ENCODE assay signal across 8 cellular contexts in the genomic region with DNA sequence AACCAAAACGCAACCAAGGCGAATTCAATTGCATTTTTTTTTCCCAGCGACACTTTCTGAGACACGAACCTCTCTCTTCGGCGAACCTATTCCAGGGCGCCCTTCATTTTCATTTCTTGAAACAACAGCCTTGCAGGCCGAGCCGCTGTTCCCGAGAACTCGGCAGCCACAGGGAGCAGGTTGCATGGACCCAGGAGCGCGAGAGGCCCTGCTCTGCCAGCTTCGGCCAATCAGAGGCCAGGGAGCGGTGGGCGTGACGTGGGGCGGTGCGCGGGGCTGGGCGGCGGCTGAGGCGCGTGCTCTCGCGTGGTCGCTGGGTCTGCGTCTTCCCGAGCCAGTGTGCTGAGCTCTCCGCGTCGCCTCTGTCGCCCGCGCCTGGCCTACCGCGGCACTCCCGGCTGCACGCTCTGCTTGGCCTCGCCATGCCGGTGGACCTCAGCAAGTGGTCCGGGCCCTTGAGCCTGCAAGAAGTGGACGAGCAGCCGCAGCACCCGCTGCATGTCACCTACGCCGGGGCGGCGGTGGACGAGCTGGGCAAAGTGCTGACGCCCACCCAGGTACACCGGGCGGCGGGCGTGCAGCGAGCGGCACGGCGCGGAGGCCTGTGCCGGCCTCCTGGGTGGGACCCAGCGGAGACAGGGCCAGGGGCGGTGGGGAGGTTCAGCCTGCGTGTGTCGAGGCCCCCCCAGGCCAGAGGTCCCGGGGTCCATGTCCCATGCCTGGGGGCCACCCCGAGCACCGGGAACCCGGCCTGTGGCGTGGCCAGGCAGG. TPM values are rescaled to one million over a fixed set of nuclear protein-coding genes. Genes with fewer than 3 reads are reported as not detected.
DNase-seq lines count a peak whose midpoint lies in the region; ATAC-seq, FAIRE-seq and TF ChIP-seq lines count a peak whose summit lies in the region.

A gene (plus strand): TSS at position 337 of the 771 bp plus-strand sequence. CDS start 86 bp downstream, at position 423.

- ATAC-seq in GM19324 (IDR thresholded peaks at IDR 0.05; ENCODE audit: low FRiP score, unreplicated experiment) (peak; percentile 98), HG03460 (IDR thresholded peaks at IDR 0.05; ENCODE audit: unreplicated experiment) (peak; percentile 99), HepG2 (peak; percentile 93)

- peaks cover 24% of the 10 kb centered on the region for H4K20me1 ChIP-seq in HepG2 (ENCODE audit: insufficient read depth, low read length)

- CTCF ChIA-PET in HepG2 (lab: Yijun Ruan, JAX; ENCODE audit: low intra/inter-chr PET ratio, low total read pairs): no interaction called here

- intact Hi-C loops in dendritic cell treated with granulocyte-macrophage colony-stimulating factor and Interleukin-4, amounts not matched to agents 40 ng/mL and 50 ng/mL, for 4 days (cut with micrococcal nuclease): loop anchor here (2.0 to 5.0 kb wide), 2 partner anchors 75 to 119 kb away; a partner anchor contains a TSS
- intact Hi-C loops in HepG2 (cut with micrococcal nuclease; ENCODE audit: unreplicated experiment): loop anchor here (5.0 kb wide), 1 partner anchor 236 kb away; a partner anchor contains a TSS

- H3K4me3 ChIP-seq in HepG2 (replicated peaks in 1 of 3; ENCODE audit: insufficient read depth in 1 of 3, low read depth in 2 of 3, low read length in 3 of 3): peak within 1 kb of the TSS; percentile 91 to 97 (median 92)

- no TSS peak for BruUV-seq in HepG2 (replicated peaks; lab: Mats Ljungman, UMichigan)

- H3K4me3 Mint-ChIP-seq in dendritic cell treated with granulocyte-macrophage colony-stimulating factor and Interleukin-4, amounts not matched to agents 40 ng/mL and 50 ng/mL, for 4 days: peak within 1 kb of the TSS; percentile 88

- H3K4me1 Mint-ChIP-seq in dendritic cell treated with granulocyte-macrophage colony-stimulating factor and Interleukin-4, amounts not matched to agents 40 ng/mL and 50 ng/mL, for 4 days (ENCODE audit: low read depth): peaks cover 21% of the 10 kb centered on the region

- POLR2A ChIA-PET in HepG2 (lab: Yijun Ruan, JAX): interaction anchor here (1.1 to 9.3 kb wide), 12 partner anchors 10 to 240 kb away, joined by 3 to 126 read pairs (median 8); a partner anchor contains a TSS

- TF ChIP-seq CTCF in HepG2 (CRISPR knock-in tag; IDR thresholded peaks at IDR 0.05): peak; percentile 24; the same call in 1 of the 2 replicates

- WGBS in HepG2 (ENCODE audit: low lambda C conversion rate): 3% methylated on average over 16 of the region's 70 CpGs

- no peak for FAIRE-seq in HepG2 (lab: Jason Lieb, UNC)

- H3K27me3 ChIP-seq in HepG2 (ENCODE audit: control insufficient read depth in 1 of 2, insufficient read depth in 2 of 2, low read length in 2 of 2): no peaks in the 10 kb centered on the region

- H3K27ac ChIP-seq in HepG2 (ENCODE audit: extremely low read length, insufficient read depth, low read length): peak within 1 kb of the TSS; percentile 96

- H3K79me2 ChIP-seq in HepG2 (ENCODE audit: insufficient read depth, low read length): peaks cover 57% of the 10 kb centered on the region

- H3K4me1 ChIP-seq in HepG2 (ENCODE audit: insufficient read depth, low read length): peaks cover 78% of the 10 kb centered on the region

- H3K27ac Mint-ChIP-seq in dendritic cell treated with granulocyte-macrophage colony-stimulating factor and Interleukin-4, amounts not matched to agents 40 ng/mL and 50 ng/mL, for 4 days: peak within 1 kb of the TSS; percentile 83

- peak; percentile 62 to 96 (median 94) for DNase-seq in C1 segment of cervical spinal cord (lab: John Stamatoyannopoulos, UW)
- DNase-seq in NCI-H748 treated with DMSO at 0.1 percent for 48 hours (lab: John Stamatoyannopoulos, UW): peak; percentile 83
- DNase-seq in activated CD4-positive, alpha-beta T cell treated with anti-CD3 and anti-CD28 coated beads, Interleukin-2, amount 50 U/mL, for 4 hours: peak; percentile 91 to 92
- DNase-seq in HepG2 (ENCODE audit: low spot score): peak; percentile 88
- peak; percentile 90 to 93 for DNase-seq in stimulated activated CD4-positive, alpha-beta T cell treated with anti-CD3 and anti-CD28 coated beads, Interleukin-2, amount 100 ng/mL, for 48 hours

- H3K9ac ChIP-seq in HepG2 (ENCODE audit: insufficient read depth, low read depth, low read length): peak within 1 kb of the TSS; percentile 90

- peaks cover 9 to 23% of the 10 kb centered on the region in 2 experiments for H3K36me3 ChIP-seq in HepG2 (replicated peaks in 1 of 2; ENCODE audit: control insufficient read depth in 1 of 2, insufficient read depth in 2 of 2, low read length in 2 of 2)

- TF ChIP-seq POLR2A in HepG2 (IDR thresholded peaks at IDR 0.05; ENCODE audit: insufficient read depth in 1 of 2, low read depth in 2 of 2, low read length in 2 of 2): peak; percentile 92 to 98

- peak within 1 kb of the TSS; percentile 90 for H3K4me2 ChIP-seq in HepG2 (ENCODE audit: low read depth, low read length)

- H3K27me3 Mint-ChIP-seq in dendritic cell treated with granulocyte-macrophage colony-stimulating factor and Interleukin-4, amounts not matched to agents 40 ng/mL and 50 ng/mL, for 4 days: no peaks in the 10 kb centered on the region

- no peak within 1 kb of the TSS for H2AFZ ChIP-seq in HepG2 (ENCODE audit: low read length)

- TF ChIP-seq RAD21 in HepG2 (CRISPR knock-in tag; IDR thresholded peaks at IDR 0.05): peak; percentile 63

- in situ Hi-C loops in HepG2 (cut with HindIII; ENCODE audit: extremely low pct_ligation_motif_present, low pct_unique_long_range_greater_than_20kb): no loop called here

- peaks cover 47% of the 10 kb centered on the region for H3K36me3 Mint-ChIP-seq in dendritic cell treated with granulocyte-macrophage colony-stimulating factor and Interleukin-4, amounts not matched to agents 40 ng/mL and 50 ng/mL, for 4 days (ENCODE audit: low read depth)

- H3K9me3 Mint-ChIP-seq in dendritic cell treated with granulocyte-macrophage colony-stimulating factor and Interleukin-4, amounts not matched to agents 40 ng/mL and 50 ng/mL, for 4 days: no peaks in the 10 kb centered on the region

- H3K9me3 ChIP-seq in HepG2 (ENCODE audit: low read length): no peaks in the 10 kb centered on the region

- peak; percentile 23 to 54; a peak in 2 of 4 replicates for TF ChIP-seq EP300 in HepG2 (IDR thresholded peaks at IDR 0.05; ENCODE audit: low read depth in 2 of 2, low read length in 2 of 2)
- peak; percentile 34; the same call in 1 of the 2 replicates for TF ChIP-seq EP300 in HepG2 (CRISPR knock-in tag; IDR thresholded peaks at IDR 0.05; ENCODE audit: borderline replicate concordance)

TF ChIP-seq in HepG2, 621 proteins besides CTCF, POLR2A, EP300 and RAD21 (continues in another document):
- TF ChIP-seq, protein P1, sequence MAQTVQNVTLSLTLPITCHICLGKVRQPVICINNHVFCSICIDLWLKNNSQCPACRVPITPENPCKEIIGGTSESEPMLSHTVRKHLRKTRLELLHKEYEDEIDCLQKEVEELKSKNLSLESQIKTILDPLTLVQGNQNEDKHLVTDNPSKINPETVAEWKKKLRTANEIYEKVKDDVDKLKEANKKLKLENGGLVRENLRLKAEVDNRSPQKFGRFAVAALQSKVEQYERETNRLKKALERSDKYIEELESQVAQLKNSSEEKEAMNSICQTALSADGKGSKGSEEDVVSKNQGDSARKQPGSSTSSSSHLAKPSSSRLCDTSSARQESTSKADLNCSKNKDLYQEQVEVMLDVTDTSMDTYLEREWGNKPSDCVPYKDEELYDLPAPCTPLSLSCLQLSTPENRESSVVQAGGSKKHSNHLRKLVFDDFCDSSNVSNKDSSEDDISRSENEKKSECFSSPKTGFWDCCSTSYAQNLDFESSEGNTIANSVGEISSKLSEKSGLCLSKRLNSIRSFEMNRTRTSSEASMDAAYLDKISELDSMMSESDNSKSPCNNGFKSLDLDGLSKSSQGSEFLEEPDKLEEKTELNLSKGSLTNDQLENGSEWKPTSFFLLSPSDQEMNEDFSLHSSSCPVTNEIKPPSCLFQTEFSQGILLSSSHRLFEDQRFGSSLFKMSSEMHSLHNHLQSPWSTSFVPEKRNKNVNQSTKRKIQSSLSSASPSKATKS (CRISPR knock-in tag; IDR thresholded peaks at IDR 0.05): no peak
- TF ChIP-seq ELF3 (CRISPR knock-in tag; IDR thresholded peaks at IDR 0.05): peak; percentile 62
- TF ChIP-seq PITX1 (CRISPR knock-in tag; IDR thresholded peaks at IDR 0.05): peak; percentile 80
- TF ChIP-seq, protein P2, sequence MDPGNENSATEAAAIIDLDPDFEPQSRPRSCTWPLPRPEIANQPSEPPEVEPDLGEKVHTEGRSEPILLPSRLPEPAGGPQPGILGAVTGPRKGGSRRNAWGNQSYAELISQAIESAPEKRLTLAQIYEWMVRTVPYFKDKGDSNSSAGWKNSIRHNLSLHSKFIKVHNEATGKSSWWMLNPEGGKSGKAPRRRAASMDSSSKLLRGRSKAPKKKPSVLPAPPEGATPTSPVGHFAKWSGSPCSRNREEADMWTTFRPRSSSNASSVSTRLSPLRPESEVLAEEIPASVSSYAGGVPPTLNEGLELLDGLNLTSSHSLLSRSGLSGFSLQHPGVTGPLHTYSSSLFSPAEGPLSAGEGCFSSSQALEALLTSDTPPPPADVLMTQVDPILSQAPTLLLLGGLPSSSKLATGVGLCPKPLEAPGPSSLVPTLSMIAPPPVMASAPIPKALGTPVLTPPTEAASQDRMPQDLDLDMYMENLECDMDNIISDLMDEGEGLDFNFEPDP (CRISPR knock-in tag; conservative IDR thresholded peaks at IDR 0.05): no peak

RNA-seq across cellular contexts. Expression of the gene that starts here (rescaled TPM):
- 1,505 and 1,984 TPM in 2 replicates for total RNA-seq in HepG2 (2016; rRNA removed; fragmentation: Illumina TruSeq; extraction: Trizol)
- total RNA-seq in HepG2 (2016; cell fraction: cytosol; rRNA removed; fragmentation: Illumina TruSeq; extraction: Trizol; ENCODE audit: low read depth): 232 and 262 TPM in 2 replicates
- 1,559 and 1,992 TPM in 2 replicates for total RNA-seq in HepG2 (2016; cell fraction: insoluble cytoplasmic fraction; rRNA removed; fragmentation: Illumina TruSeq; extraction: Trizol)
- 553 and 634 TPM in 2 replicates for total RNA-seq in HepG2 (2016; cell fraction: membrane; rRNA removed; fragmentation: Illumina TruSeq; extraction: Trizol)
- 497 and 536 TPM in 2 replicates for total RNA-seq in HepG2 (2016; cell fraction: nucleus; rRNA removed; fragmentation: Illumina TruSeq; extraction: Trizol)
- 437 and 538 TPM in 2 replicates for polyA plus RNA-seq in HepG2 (2011; rRNA removed)
- 477 and 485 TPM in 2 replicates for polyA plus RNA-seq in HepG2 (2011; cell fraction: cytosol; rRNA removed)
- polyA plus RNA-seq in HepG2 (2011; cell fraction: nucleus; rRNA removed): 199 and 209 TPM in 2 replicates
- 511 and 820 TPM in 2 replicates for polyA plus RNA-seq in HepG2 (2012)
- polyA plus RNA-seq in HepG2 (2016; cell fraction: cytosol; fragmentation: Illumina TruSeq; extraction: Trizol; ENCODE audit: low read depth): 248 and 308 TPM in 2 replicates
- 2,115 and 2,133 TPM in 2 replicates for polyA plus RNA-seq in HepG2 (2016; cell fraction: insoluble cytoplasmic fraction; fragmentation: Illumina TruSeq; extraction: Trizol; ENCODE audit: low read depth)
- polyA plus RNA-seq in HepG2 (2016; cell fraction: membrane; fragmentation: Illumina TruSeq; extraction: Trizol; ENCODE audit: low read depth): 458 and 518 TPM in 2 replicates
- 949 and 989 TPM in 2 replicates for polyA plus RNA-seq in HepG2 (2016; cell fraction: nucleus; fragmentation: Illumina TruSeq; extraction: Trizol; ENCODE audit: insufficient read depth, low read depth)
- 240 and 331 TPM in 2 replicates for polyA minus RNA-seq in HepG2 (2011; rRNA and poly(A)+ RNA removed; ENCODE audit: low replicate concordance)
- polyA minus RNA-seq in HepG2 (2011; cell fraction: cytosol; rRNA and poly(A)+ RNA removed): 182 and 185 TPM in 2 replicates
- 52.4 and 60.3 TPM in 2 replicates for polyA minus RNA-seq in HepG2 (2011; cell fraction: nucleus; rRNA and poly(A)+ RNA removed)

Comparison
In these comparisons a context has a peak if more than half of its experiments do, and no peak if none do; other contexts are left out.
1. Peak in every context shown above with its lines: DNase-seq, ATAC-seq, H3K4me3 ChIP-seq and H3K27ac ChIP-seq.